ENCODE assay signal across 1 cellular context in the genomic region with DNA sequence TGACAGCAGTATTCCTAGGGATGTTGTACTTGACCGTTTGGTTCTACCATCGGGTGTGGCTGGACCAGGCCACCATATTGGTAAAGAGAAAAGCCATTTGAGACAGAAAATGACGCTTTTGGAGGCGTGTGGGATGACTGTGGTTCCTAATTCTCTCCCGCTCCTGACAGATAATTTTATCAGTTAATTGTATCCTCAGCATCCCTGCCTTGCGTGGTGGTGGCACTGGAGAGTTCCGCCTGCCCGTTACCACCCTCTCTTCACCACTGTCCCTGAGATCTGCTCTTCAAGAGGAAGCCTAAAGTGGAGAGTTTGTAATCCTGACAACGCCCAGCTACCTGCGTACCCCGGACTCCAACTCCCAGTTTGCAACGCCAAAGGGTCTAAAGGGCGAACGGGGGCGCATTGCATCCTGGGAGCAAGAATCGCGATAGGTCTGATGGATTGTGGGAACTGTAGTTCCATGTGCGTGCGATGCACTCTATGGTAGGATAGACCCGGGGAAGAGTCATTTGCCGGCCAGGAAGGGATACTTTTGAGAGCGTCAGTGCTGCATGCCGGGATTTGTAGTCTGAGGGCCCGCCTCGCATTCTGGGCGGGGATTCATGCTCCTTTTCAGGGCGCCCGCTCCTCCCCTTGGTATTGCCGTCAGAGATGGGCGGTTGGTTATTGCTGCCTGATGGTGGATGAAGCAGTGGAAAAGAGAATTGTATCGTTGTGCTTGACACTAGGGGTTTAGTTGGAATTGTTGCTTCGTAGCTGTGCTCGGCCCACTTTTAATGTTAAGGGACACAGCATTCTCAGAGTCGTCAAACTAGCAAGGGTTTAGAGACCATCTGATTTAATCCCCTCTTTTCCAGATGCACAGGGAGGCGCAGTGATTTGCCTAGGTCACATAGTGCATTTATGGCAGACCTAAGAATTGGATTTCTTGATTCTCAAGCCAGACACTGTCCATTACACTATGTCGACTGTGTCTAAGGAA.
TF ChIP-seq lines count a peak whose summit lies in the region.

No MANE protein-coding gene starts in this region.

TF ChIP-seq in K562, 482 proteins besides CTCF, POLR2A, EP300 and RAD21 (continued from another document and continues in another):
- TF ChIP-seq ZBTB40 (IDR thresholded peaks at IDR 0.05) (peak; percentile 92), ZBTB40 (CRISPR knock-in tag; IDR thresholded peaks at IDR 0.05) (no peak), SMARCC2 (IDR thresholded peaks at IDR 0.05; ENCODE audit: low read depth) (no peak), POLR2H (tag; IDR thresholded peaks at IDR 0.05; ENCODE audit: low read depth) (no peak; the same call in none of the 2 replicates), MIER1 (IDR thresholded peaks at IDR 0.05; ENCODE audit: low read depth) (no peak), PURB (CRISPR knock-in tag; IDR thresholded peaks at IDR 0.05; ENCODE audit: low read depth) (no peak), ESRRA (IDR thresholded peaks at IDR 0.05; ENCODE audit: borderline replicate concordance, low read depth) (no peak; the same call in none of the 2 replicates), ZNF263 (CRISPR knock-in tag; IDR thresholded peaks at IDR 0.05; ENCODE audit: borderline replicate concordance) (peak; percentile 67; the same call in 1 of the 2 replicates), CHCHD3 (CRISPR knock-in tag; IDR thresholded peaks at IDR 0.05) (no peak), NFE2 (IDR thresholded peaks at IDR 0.05; ENCODE audit: low read depth) (no peak), ZNF830 (CRISPR knock-in tag; IDR thresholded peaks at IDR 0.05) (no peak), TAF1 (IDR thresholded peaks at IDR 0.05; ENCODE audit: control insufficient read depth, extremely low read depth, insufficient read depth, low read length, severe bottlenecking) (peak; percentile 14), MEF2D (tag; conservative IDR thresholded peaks at IDR 0.05; ENCODE audit: low read depth) (no peak; the same call in 1 of the 2 replicates), ZNF668 (CRISPR knock-in tag; IDR thresholded peaks at IDR 0.05) (no peak), ZNF311 (CRISPR knock-in tag; IDR thresholded peaks at IDR 0.05) (0 out of 2 replicates have a peak, but pooled peaks have one; percentile 81), NFYB (IDR thresholded peaks at IDR 0.05; ENCODE audit: extremely low read depth, insufficient read length) (no peak), HNRNPH1 (optimal IDR thresholded peaks at IDR 0.05; ENCODE audit: low read depth, low read length) (no peak), PTBP1 (IDR thresholded peaks at IDR 0.05; ENCODE audit: low read depth, low read length) (no peak), NCOA6 (IDR thresholded peaks at IDR 0.05) (no peak), BCL6 (CRISPR knock-in tag; IDR thresholded peaks at IDR 0.05) (peak; percentile 74; the same call in 1 of the 2 replicates), KAT2B (IDR thresholded peaks at IDR 0.05; ENCODE audit: low read depth, low read length) (no peak), TCF3 (CRISPR knock-in tag; IDR thresholded peaks at IDR 0.05) (peak; percentile 6; the same call in 1 of the 2 replicates), HDAC8 (tag; IDR thresholded peaks at IDR 0.05) (peak; percentile 89; the same call in 1 of the 2 replicates), E4F1 (CRISPR knock-in tag; IDR thresholded peaks at IDR 0.05; ENCODE audit: borderline replicate concordance) (no peak), ZBTB1 (CRISPR knock-in tag; IDR thresholded peaks at IDR 0.05; ENCODE audit: borderline replicate concordance, low read depth) (no peak), LARP7 (IDR thresholded peaks at IDR 0.05) (no peak), PHF20 (IDR thresholded peaks at IDR 0.05; ENCODE audit: partially characterized antibody) (peak; percentile 25), MCM2 (IDR thresholded peaks at IDR 0.05; ENCODE audit: low read depth) (no peak), OTX1 (CRISPR knock-in tag; IDR thresholded peaks at IDR 0.05) (no peak), GABPB2 (CRISPR knock-in tag; conservative IDR thresholded peaks at IDR 0.05) (peak; percentile 10; the same call in 1 of the 2 replicates), REST (CRISPR knock-in tag; IDR thresholded peaks at IDR 0.05; ENCODE audit: low read depth) (no peak), NCOA1 (IDR thresholded peaks at IDR 0.05; ENCODE audit: low read depth) (no peak), TAF7 (tag; IDR thresholded peaks at IDR 0.05) (peak; percentile 87)
- TF ChIP-seq, protein P1, sequence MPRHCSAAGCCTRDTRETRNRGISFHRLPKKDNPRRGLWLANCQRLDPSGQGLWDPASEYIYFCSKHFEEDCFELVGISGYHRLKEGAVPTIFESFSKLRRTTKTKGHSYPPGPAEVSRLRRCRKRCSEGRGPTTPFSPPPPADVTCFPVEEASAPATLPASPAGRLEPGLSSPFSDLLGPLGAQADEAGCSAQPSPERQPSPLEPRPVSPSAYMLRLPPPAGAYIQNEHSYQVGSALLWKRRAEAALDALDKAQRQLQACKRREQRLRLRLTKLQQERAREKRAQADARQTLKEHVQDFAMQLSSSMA (CRISPR knock-in tag; IDR thresholded peaks at IDR 0.05) = 0 out of 2 replicates have a peak, but pooled peaks have one; percentile 6
- TF ChIP-seq, protein P2, sequence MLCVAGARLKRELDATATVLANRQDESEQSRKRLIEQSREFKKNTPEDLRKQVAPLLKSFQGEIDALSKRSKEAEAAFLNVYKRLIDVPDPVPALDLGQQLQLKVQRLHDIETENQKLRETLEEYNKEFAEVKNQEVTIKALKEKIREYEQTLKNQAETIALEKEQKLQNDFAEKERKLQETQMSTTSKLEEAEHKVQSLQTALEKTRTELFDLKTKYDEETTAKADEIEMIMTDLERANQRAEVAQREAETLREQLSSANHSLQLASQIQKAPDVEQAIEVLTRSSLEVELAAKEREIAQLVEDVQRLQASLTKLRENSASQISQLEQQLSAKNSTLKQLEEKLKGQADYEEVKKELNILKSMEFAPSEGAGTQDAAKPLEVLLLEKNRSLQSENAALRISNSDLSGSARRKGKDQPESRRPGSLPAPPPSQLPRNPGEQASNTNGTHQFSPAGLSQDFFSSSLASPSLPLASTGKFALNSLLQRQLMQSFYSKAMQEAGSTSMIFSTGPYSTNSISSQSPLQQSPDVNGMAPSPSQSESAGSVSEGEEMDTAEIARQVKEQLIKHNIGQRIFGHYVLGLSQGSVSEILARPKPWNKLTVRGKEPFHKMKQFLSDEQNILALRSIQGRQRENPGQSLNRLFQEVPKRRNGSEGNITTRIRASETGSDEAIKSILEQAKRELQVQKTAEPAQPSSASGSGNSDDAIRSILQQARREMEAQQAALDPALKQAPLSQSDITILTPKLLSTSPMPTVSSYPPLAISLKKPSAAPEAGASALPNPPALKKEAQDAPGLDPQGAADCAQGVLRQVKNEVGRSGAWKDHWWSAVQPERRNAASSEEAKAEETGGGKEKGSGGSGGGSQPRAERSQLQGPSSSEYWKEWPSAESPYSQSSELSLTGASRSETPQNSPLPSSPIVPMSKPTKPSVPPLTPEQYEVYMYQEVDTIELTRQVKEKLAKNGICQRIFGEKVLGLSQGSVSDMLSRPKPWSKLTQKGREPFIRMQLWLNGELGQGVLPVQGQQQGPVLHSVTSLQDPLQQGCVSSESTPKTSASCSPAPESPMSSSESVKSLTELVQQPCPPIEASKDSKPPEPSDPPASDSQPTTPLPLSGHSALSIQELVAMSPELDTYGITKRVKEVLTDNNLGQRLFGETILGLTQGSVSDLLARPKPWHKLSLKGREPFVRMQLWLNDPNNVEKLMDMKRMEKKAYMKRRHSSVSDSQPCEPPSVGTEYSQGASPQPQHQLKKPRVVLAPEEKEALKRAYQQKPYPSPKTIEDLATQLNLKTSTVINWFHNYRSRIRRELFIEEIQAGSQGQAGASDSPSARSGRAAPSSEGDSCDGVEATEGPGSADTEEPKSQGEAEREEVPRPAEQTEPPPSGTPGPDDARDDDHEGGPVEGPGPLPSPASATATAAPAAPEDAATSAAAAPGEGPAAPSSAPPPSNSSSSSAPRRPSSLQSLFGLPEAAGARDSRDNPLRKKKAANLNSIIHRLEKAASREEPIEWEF (CRISPR knock-in tag; IDR thresholded peaks at IDR 0.05) = no peak
